8 cellular contexts compared by ENCODE assay signal in the genomic region with DNA sequence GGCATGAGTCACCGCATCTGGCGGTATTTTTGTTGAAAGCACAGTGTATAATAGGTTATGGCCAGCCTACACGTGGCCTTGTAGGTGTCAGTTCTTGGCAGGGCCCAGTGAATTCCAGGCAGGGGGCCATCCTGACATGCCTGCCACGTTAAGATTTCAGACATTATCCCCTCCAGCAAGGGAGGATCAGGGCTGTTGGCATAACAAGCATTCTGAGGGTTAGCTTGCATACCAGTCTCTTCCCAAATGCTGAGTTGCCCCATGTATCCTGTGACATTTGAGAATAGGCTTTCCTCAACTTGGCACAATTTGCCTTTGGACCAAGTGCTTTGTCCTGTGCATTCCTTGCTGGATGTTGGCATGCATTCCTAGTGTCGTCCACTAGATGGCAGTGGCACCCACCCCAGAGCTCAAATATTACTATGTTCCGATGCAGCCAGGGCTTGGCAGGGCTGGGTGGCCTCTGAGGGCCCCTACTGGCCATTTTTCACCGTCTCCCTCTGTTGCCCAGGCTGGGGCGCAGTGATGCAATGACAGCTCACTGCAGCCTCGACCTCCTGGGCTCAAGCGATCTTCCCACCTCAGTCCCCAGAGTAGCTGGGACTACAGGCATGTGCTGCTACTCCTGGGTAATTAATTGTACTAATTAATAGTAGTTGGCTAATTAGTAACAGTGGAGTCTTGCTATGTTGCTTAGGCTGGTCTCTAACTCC. TPM values are rescaled to one million over a fixed set of nuclear protein-coding genes. Genes with fewer than 3 reads are reported as not detected.
A peak's percentile ranks its signal among the peaks of the same experiment; 100 is the strongest.
DNase-seq lines count a peak whose midpoint lies in the region; ATAC-seq and TF ChIP-seq lines count a peak whose summit lies in the region.

No MANE protein-coding gene starts in this region.

- no peak overlapping the region for H3K27ac ChIP-seq in coronary artery
- H3K27ac ChIP-seq in right lobe of liver: no peak overlapping the region

- no peak overlapping the region for H3K27ac Mint-ChIP-seq in activated CD4-positive, alpha-beta T cell treated with anti-CD3 and anti-CD28 coated beads, Interleukin-2, amount 10 ng/mL, durations not matched to agents 24 days and 14 days

- WGBS in right lobe of liver (ENCODE audit: insufficient coverage, low coverage, low lambda C conversion rate, missing lambda C conversion rate): 6% methylated on average over 8 of the region's 10 CpGs

- H3K36me3 ChIP-seq in right lobe of liver: no peaks in the 10 kb centered on the region

- no peaks in the 10 kb centered on the region for H3K4me1 ChIP-seq in right lobe of liver

- H3K4me1 Mint-ChIP-seq in activated CD4-positive, alpha-beta T cell treated with anti-CD3 and anti-CD28 coated beads, Interleukin-2, amount 10 ng/mL, durations not matched to agents 24 days and 14 days: no peaks in the 10 kb centered on the region

- peak; percentile 98 for TF ChIP-seq CTCF in GM12873 (IDR thresholded peaks at IDR 0.05; ENCODE audit: insufficient read depth, low read depth, low read length, missing control alignments)
- peak; percentile 95 for TF ChIP-seq CTCF in coronary artery (IDR thresholded peaks at IDR 0.05)
- TF ChIP-seq CTCF in right lobe of liver (IDR thresholded peaks at IDR 0.05): peak; percentile 97 to 100 (median 99)

- H3K4me3 Mint-ChIP-seq in activated CD4-positive, alpha-beta T cell treated with anti-CD3 and anti-CD28 coated beads, Interleukin-2, amount 10 ng/mL, durations not matched to agents 24 days and 14 days: no peak overlapping the region

- H3K9me3 ChIP-seq in right lobe of liver: no peaks in the 10 kb centered on the region

- no peaks in the 10 kb centered on the region for H3K27me3 Mint-ChIP-seq in activated CD4-positive, alpha-beta T cell treated with anti-CD3 and anti-CD28 coated beads, Interleukin-2, amount 10 ng/mL, durations not matched to agents 24 days and 14 days

- peak; percentile 13 for DNase-seq in NCI-H774 (lab: John Stamatoyannopoulos, UW)
- DNase-seq in activated CD4-positive, alpha-beta T cell treated with anti-CD3 and anti-CD28 coated beads, Interleukin-2, amount 10 ng/mL, durations not matched to agents 24 days and 14 days: peak; percentile 93
- DNase-seq in coronary artery (ENCODE audit: low spot score): peak; percentile 78
- peak; percentile 82 to 85 (median 84) for DNase-seq in right lobe of liver
- peak; percentile 31 to 53 (median 48) for DNase-seq in stimulated activated CD4-positive, alpha-beta T cell treated with anti-CD3 and anti-CD28 coated beads, TNF-alpha, amount 100 ng/mL, for 1 hour (ENCODE audit: low read depth in 3 of 3, low spot score in 1 of 3)

- TF ChIP-seq POLR2A in right lobe of liver (IDR thresholded peaks at IDR 0.05): no peak

- ATAC-seq in HG03159 (IDR thresholded peaks at IDR 0.05; ENCODE audit: unreplicated experiment): peak; percentile 66
- ATAC-seq in right lobe of liver: peak; percentile 100
- ATAC-seq in HG03045 (IDR thresholded peaks at IDR 0.05; ENCODE audit: unreplicated experiment): no peak

- no peaks in the 10 kb centered on the region for H3K36me3 Mint-ChIP-seq in activated CD4-positive, alpha-beta T cell treated with anti-CD3 and anti-CD28 coated beads, Interleukin-2, amount 10 ng/mL, durations not matched to agents 24 days and 14 days (ENCODE audit: low read depth)

- intact Hi-C loops in activated CD4-positive, alpha-beta T cell treated with anti-CD3 and anti-CD28 coated beads, Interleukin-2, amount 10 ng/mL, durations not matched to agents 24 days and 14 days (cut with micrococcal nuclease): loop anchor here (1.0 kb wide), 2 partner anchors 49 to 237 kb away; no protein-coding TSS in a partner anchor
- intact Hi-C loops in right lobe of liver (cut with DNase I): no loop called here

- H3K27me3 ChIP-seq in right lobe of liver: no peaks in the 10 kb centered on the region

- no peak overlapping the region for H3K4me3 ChIP-seq in coronary artery
- no peak overlapping the region for H3K4me3 ChIP-seq in right lobe of liver

- H3K9me3 Mint-ChIP-seq in activated CD4-positive, alpha-beta T cell treated with anti-CD3 and anti-CD28 coated beads, Interleukin-2, amount 10 ng/mL, durations not matched to agents 24 days and 14 days: no peaks in the 10 kb centered on the region

RNA-seq across cellular contexts. Expression of gene NLRP12, which starts 31.2 kb away (rescaled TPM):
- not detected in 2 replicates for total RNA-seq in activated CD4-positive, alpha-beta T cell treated with anti-CD3 and anti-CD28 coated beads, Interleukin-2, amount 10 ng/mL, durations not matched to agents 24 days and 14 days
- total RNA-seq in right lobe of liver: under 1 TPM; 0.20 to 0.56 (median 0.34) TPM

Comparison
In these comparisons a context has a peak if more than half of its experiments do, and no peak if none do; other contexts are left out.
1. DNase-seq: peak in every context shown above with its lines; median percentile 93 in activated CD4-positive, alpha-beta T cell treated with anti-CD3 and anti-CD28 coated beads, Interleukin-2, amount 10 ng/mL, durations not matched to agents 24 days and 14 days; 84 in right lobe of liver; 78 in coronary artery; 48 in stimulated activated CD4-positive, alpha-beta T cell treated with anti-CD3 and anti-CD28 coated beads, TNF-alpha, amount 100 ng/mL, for 1 hour; 13 in NCI-H774.